Comparison of ENCODE assay signal across 26 cellular contexts in genomic region chr2:197353393-197354168, GRCh38.
DNase-seq lines count a peak whose midpoint lies in the region; ATAC-seq, FAIRE-seq and TF ChIP-seq lines count a peak whose summit lies in the region.
"Had no signal": no experiment of that assay in that cellular context is flagged by ENCODE, and none has a peak within 500 bp of the region (broad histone marks: within the 10 kb centered on the region; RNA-seq: fewer than 3 reads in every experiment).

No MANE protein-coding gene starts in this region.

- ATAC-seq in stimulated activated naive CD8-positive, alpha-beta T cell treated with anti-CD3 and anti-CD28 coated beads, Interleukin-15, Interleukin-2, amounts not matched to agents 100 U/mL and 50 U/mL, for 24 hours = peak; percentile 29
- no peak for ATAC-seq in stimulated activated naive CD8-positive, alpha-beta T cell treated with anti-CD3 and anti-CD28 coated beads, Interleukin-15, amount 100 ng/mL, for 72 hours
- no peak for ATAC-seq in GM18907 (IDR thresholded peaks at IDR 0.05; ENCODE audit: unreplicated experiment)
- ATAC-seq: A549, GM12878, PC-3, Right ventricle myocardium inferior had no signal

- POLR2A ChIA-PET in HEK293T (lab: Yijun Ruan, JAX) = no interaction called here

- CTCF ChIA-PET in HEK293T (lab: Yijun Ruan, JAX) = no interaction called here

- FAIRE-seq in colon (lab: Jason Lieb, UNC) = peak; percentile 47
- FAIRE-seq: A549, GM12878 had no signal

- H3K27ac Mint-ChIP-seq in stimulated activated naive CD8-positive, alpha-beta T cell treated with anti-CD3 and anti-CD28 coated beads, Interleukin-15, amount 100 ng/mL, for 72 hours = no peak overlapping the region
- H3K27ac Mint-ChIP-seq: CD4-positive, alpha-beta memory T cell had no signal

- no peak overlapping the region for H3K4me3 Mint-ChIP-seq in stimulated activated naive CD8-positive, alpha-beta T cell treated with anti-CD3 and anti-CD28 coated beads, Interleukin-15, amount 100 ng/mL, for 72 hours

- no peak for TF ChIP-seq CTCF in OCI-LY3 (IDR thresholded peaks at IDR 0.05; ENCODE audit: low read depth, low read length)

- peaks cover 42% of the 10 kb centered on the region for H3K36me3 ChIP-seq in OCI-LY3 (replicated peaks; ENCODE audit: low read depth, low read length)
- H3K36me3 ChIP-seq: SJSA1 had no signal

- no peak overlapping the region for H3K4me3 ChIP-seq in OCI-LY3 (ENCODE audit: low read length)
- H3K4me3 ChIP-seq: A549, GM12878, SJSA1 had no signal

- peaks cover 43% of the 10 kb centered on the region for H3K79me2 ChIP-seq in OCI-LY3 (ENCODE audit: low read length)

- DNase-seq in stimulated activated naive CD8-positive, alpha-beta T cell treated with anti-CD3 and anti-CD28 coated beads, Interleukin-15, Interleukin-2, amounts not matched to agents 100 U/mL and 50 U/mL, for 24 hours = no peak
- no peak for DNase-seq in stimulated activated naive CD8-positive, alpha-beta T cell treated with anti-CD3 and anti-CD28 coated beads, Interleukin-15, amount 100 ng/mL, for 72 hours
- no peak for DNase-seq in kidney tubule cell (ENCODE audit: low spot score)
- DNase-seq in HEK293T (ENCODE audit: extremely low spot score) = no peak
- DNase-seq: C1 segment of cervical spinal cord; CD4-positive, alpha-beta memory T cell; COR-L47; DMS53; GDM1; Kasumi-1; NCI-H1092 treated with DMSO at 0.1 percent for 48 hours; NCI-H1436; NCI-H187; NCI-H2081 treated with DMSO at 0.1 percent for 48 hours; NCI-H2171; NCI-H226; NCI-H510A; NCI-H69; PC-3 had no signal

- H3K4me1 ChIP-seq in OCI-LY3 (ENCODE audit: low read length) = peaks cover 13% of the 10 kb centered on the region
- H3K4me1 ChIP-seq: SJSA1 had no signal

- no peaks in the 10 kb centered on the region for H3K27me3 Mint-ChIP-seq in stimulated activated naive CD8-positive, alpha-beta T cell treated with anti-CD3 and anti-CD28 coated beads, Interleukin-15, amount 100 ng/mL, for 72 hours
- H3K27me3 Mint-ChIP-seq: CD4-positive, alpha-beta memory T cell had no signal

- no peak overlapping the region for H3K27ac ChIP-seq in OCI-LY3 (ENCODE audit: low read length)
- H3K27ac ChIP-seq: A549, SJSA1 had no signal

- no peaks in the 10 kb centered on the region; the same call in 1 of the 2 replicates for H4K20me1 ChIP-seq in OCI-LY3 (ENCODE audit: insufficient read depth, low read length)

- no peaks in the 10 kb centered on the region for H3K9me3 Mint-ChIP-seq in stimulated activated naive CD8-positive, alpha-beta T cell treated with anti-CD3 and anti-CD28 coated beads, Interleukin-15, amount 100 ng/mL, for 72 hours

- 0 out of 2 replicates have a peak overlapping the region, but pooled peaks have one; percentile 74 for H3K4me2 ChIP-seq in OCI-LY3 (ENCODE audit: low read length)
- H3K4me2 ChIP-seq: A549 had no signal

- no peak overlapping the region for H2AFZ ChIP-seq in OCI-LY3 (ENCODE audit: low read depth, low read length)

- H3K9me3 ChIP-seq in OCI-LY3 (ENCODE audit: insufficient read depth, low read length) = no peaks in the 10 kb centered on the region
- H3K9me3 ChIP-seq: A549, SJSA1 had no signal

- H3K4me1 Mint-ChIP-seq in stimulated activated naive CD8-positive, alpha-beta T cell treated with anti-CD3 and anti-CD28 coated beads, Interleukin-15, amount 100 ng/mL, for 72 hours = peaks cover 32% of the 10 kb centered on the region

- H3K27me3 ChIP-seq in OCI-LY3 (ENCODE audit: low read depth, low read length) = no peaks in the 10 kb centered on the region
- H3K27me3 ChIP-seq: SJSA1 had no signal

- H3K9ac ChIP-seq in OCI-LY3 (ENCODE audit: low read length) = no peak overlapping the region

TF ChIP-seq in HEK293T, 16 proteins besides CTCF, POLR2A, EP300 and RAD21:
- no peak for TF ChIP-seq ELF4 (IDR thresholded peaks at IDR 0.05)
- TF ChIP-seq FOXA1 (IDR thresholded peaks at IDR 0.05) = no peak
- TF ChIP-seq NFRKB (IDR thresholded peaks at IDR 0.05) = no peak
- no peak for TF ChIP-seq PKNOX1 (IDR thresholded peaks at IDR 0.05)
- TF ChIP-seq TARDBP (IDR thresholded peaks at IDR 0.05) = no peak
- no peak for TF ChIP-seq CTBP1 (IDR thresholded peaks at IDR 0.05; ENCODE audit: borderline replicate concordance)
- no peak for TF ChIP-seq L3MBTL2 (conservative IDR thresholded peaks at IDR 0.05)
